In the genomic region with DNA sequence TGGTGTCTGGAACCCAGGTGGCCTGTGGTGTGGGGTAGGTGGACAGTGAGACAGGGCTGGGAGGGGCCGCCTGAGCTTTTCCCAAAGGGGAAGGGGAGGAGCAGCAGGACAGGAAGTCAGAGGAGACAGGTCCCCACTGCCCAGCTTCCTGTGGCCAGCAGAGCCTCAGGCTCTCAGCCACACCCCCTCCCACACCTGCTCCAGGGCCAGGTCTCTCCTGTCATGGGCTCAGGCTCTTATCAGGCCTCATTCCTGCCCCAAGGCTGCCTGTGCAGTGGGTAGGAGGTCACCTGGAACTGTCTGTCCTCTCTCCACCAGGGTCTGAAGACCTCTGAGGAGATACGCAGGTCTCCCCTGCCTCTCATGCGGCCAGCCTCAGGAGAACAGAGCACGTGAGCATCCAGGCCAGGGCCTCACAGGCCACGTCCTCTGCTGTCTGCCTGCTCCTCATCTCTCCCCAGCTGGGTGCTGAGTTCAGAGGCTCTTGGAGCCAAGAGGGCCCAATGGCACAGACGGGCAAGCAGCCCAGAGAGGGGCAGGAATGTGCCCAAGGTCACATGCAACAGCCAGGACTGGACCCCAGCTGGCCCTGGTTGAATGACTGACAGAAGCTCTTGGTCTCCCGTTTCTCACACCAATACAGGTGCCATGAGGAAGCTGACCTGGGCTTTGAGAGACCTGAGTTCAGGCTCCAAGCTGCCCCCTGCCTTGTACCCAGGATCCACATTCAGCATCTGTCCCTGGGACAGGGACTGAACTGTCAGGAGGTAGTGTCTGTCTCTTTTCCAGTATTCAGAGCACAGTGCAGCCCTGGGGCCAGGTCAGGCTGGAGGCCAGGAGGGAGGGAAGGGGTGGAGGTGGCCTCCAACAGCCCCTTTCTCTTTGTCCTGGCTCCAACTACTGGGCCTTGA, we compare ENCODE assay signal across 11 cellular contexts. TPM values are rescaled to one million over a fixed set of nuclear protein-coding genes. Genes with fewer than 3 reads are reported as not detected.
DNase-seq lines count a peak whose midpoint lies in the region; ATAC-seq and TF ChIP-seq lines count a peak whose summit lies in the region.
"Had no signal": no experiment of that assay in that cellular context is flagged by ENCODE, and none has a peak within 500 bp of the region (broad histone marks: within the 10 kb centered on the region; RNA-seq: fewer than 3 reads in every experiment).

No MANE protein-coding gene starts in this region.

- no peaks in the 10 kb centered on the region for H3K9me3 Mint-ChIP-seq in chondrocyte (ENCODE audit: low read depth)
- H3K9me3 Mint-ChIP-seq in activated T-cell treated with anti-CD3 and anti-CD28 coated beads, Interleukin-2, amount 50 U/mL, for 72 hours = no peaks in the 10 kb centered on the region

- peaks cover 85% of the 10 kb centered on the region for H3K4me1 Mint-ChIP-seq in chondrocyte (ENCODE audit: low read depth)
- H3K4me1 Mint-ChIP-seq in activated T-cell treated with anti-CD3 and anti-CD28 coated beads, Interleukin-2, amount 50 U/mL, for 72 hours (ENCODE audit: low read depth) = peaks cover 11% of the 10 kb centered on the region

- peak overlapping the region in 4 of 8 donors; percentile 36 to 61 (median 48) for H3K27ac ChIP-seq in spleen
- H3K27ac ChIP-seq: thoracic aorta had no signal

- TF ChIP-seq CTCF in chondrocyte (IDR thresholded peaks at IDR 0.05) (no peak), spleen (IDR thresholded peaks at IDR 0.05 in 8 of 11, conservative IDR thresholded peaks at IDR 0.05 in 3 of 11) (no peak)

- H3K4me3 ChIP-seq in H7 (ENCODE audit: insufficient read depth, low read depth, low read length) (no peak overlapping the region), spleen (no peak overlapping the region)
- H3K4me3 ChIP-seq: thoracic aorta had no signal

- no peak overlapping the region for H3K4me3 Mint-ChIP-seq in chondrocyte (ENCODE audit: unreplicated experiment)
- no peak overlapping the region for H3K4me3 Mint-ChIP-seq in activated T-cell treated with anti-CD3 and anti-CD28 coated beads, Interleukin-2, amount 50 U/mL, for 72 hours

- ATAC-seq in left colon (peak; percentile 33), GM19395 (IDR thresholded peaks at IDR 0.05; ENCODE audit: unreplicated experiment) (no peak)
- ATAC-seq in activated T-cell treated with anti-CD3 and anti-CD28 coated beads, Interleukin-2, amount 50 U/mL, for 72 hours (replicated peaks in 1 of 2) = no peak

- H3K9me3 ChIP-seq in spleen = no peaks in the 10 kb centered on the region
- H3K9me3 ChIP-seq: thoracic aorta had no signal

- WGBS in spleen, 5 donors = 80 to 93% (median 82%) methylated on average over 6 to 7 of the region's 7 CpGs

- no peak for TF ChIP-seq POLR2A in spleen (IDR thresholded peaks at IDR 0.05)

- H3K27ac Mint-ChIP-seq in chondrocyte (ENCODE audit: unreplicated experiment) = no peak overlapping the region
- H3K27ac Mint-ChIP-seq in activated T-cell treated with anti-CD3 and anti-CD28 coated beads, Interleukin-2, amount 50 U/mL, for 72 hours = no peak overlapping the region

- H3K27me3 Mint-ChIP-seq in chondrocyte (ENCODE audit: low read depth) = no peaks in the 10 kb centered on the region
- H3K27me3 Mint-ChIP-seq in activated T-cell treated with anti-CD3 and anti-CD28 coated beads, Interleukin-2, amount 50 U/mL, for 72 hours (ENCODE audit: low read depth) = no peaks in the 10 kb centered on the region

- H3K27me3 ChIP-seq in H7 (ENCODE audit: control insufficient read depth, insufficient read depth, low read length) (peaks cover 14% of the 10 kb centered on the region), spleen (replicated peaks in 1 of 7) (peaks cover 0 to 10% (median 0%) of the 10 kb centered on the region in 7 donors)

- H3K36me3 ChIP-seq in H7 (replicated peaks; ENCODE audit: control insufficient read depth, insufficient read depth, low read length) (no peaks in the 10 kb centered on the region; the same call in none of the 2 replicates), spleen (peaks cover 0 to 6% (median 0%) of the 10 kb centered on the region in 6 donors)
- H3K36me3 ChIP-seq: thoracic aorta had no signal

- DNase-seq in H7 = peak; percentile 68
- DNase-seq in chondrocyte (ENCODE audit: low spot score) = peak; percentile 82
- peak in 1 of 2 donors; percentile 75 for DNase-seq in left colon
- peak; percentile 88 for DNase-seq in spleen
- no peak for DNase-seq in NCI-H2107 (lab: John Stamatoyannopoulos, UW)
- no peak for DNase-seq in activated T-cell treated with anti-CD3 and anti-CD28 coated beads, Interleukin-2, amount 50 U/mL, for 72 hours
- DNase-seq in GM19240 (ENCODE audit: insufficient read length, low spot score) = no peak
- DNase-seq: COR-L47, NCI-H524 had no signal

- H3K36me3 Mint-ChIP-seq in chondrocyte (ENCODE audit: low read depth) = peaks cover 1% of the 10 kb centered on the region
- H3K36me3 Mint-ChIP-seq in activated T-cell treated with anti-CD3 and anti-CD28 coated beads, Interleukin-2, amount 50 U/mL, for 72 hours (ENCODE audit: insufficient read depth in 2 of 2) = no peaks in the 10 kb centered on the region

- intact Hi-C loops in left colon (cut with DNase I, micrococcal nuclease) = no loop called here
- intact Hi-C loops in spleen (cut with DNase I; ENCODE audit: low total_unique reads) = no loop called here

- H3K4me1 ChIP-seq in spleen = peaks cover 19 to 85% (median 44%) of the 10 kb centered on the region in 6 donors

RNA-seq across cellular contexts. Expression of gene STARD10, which starts 16.7 kb away (rescaled TPM):
- total RNA-seq in H7 (2014; rRNA removed; shearing (Covaris generic)) = 19.3 and 26.8 TPM in 2 replicates
- total RNA-seq in chondrocyte (58.8 to 81.0 TPM (median 79.4 TPM) in 3 replicates), left colon (100 to 1,000 TPM; 417 to 464 TPM), spleen (10 to 100 TPM; 19.7 to 35.1 (median 27.9) TPM)
- polyA plus RNA-seq in spleen = 10 to 100 TPM; 23.7 to 46.7 (median 31.9) TPM
- 10 to 100 TPM; 31.9 to 41.3 TPM for total RNA-seq in activated T-cell treated with anti-CD3 and anti-CD28 coated beads, Interleukin-2, amount 50 U/mL, for 72 hours

RNA-seq across cellular contexts. Expression of gene ARAP1, which starts 24.9 kb away (rescaled TPM):
- 85.2 and 85.5 TPM in 2 replicates for total RNA-seq in H7 (2014; rRNA removed; shearing (Covaris generic))
- total RNA-seq in chondrocyte (45.3 to 67.4 TPM (median 48.1 TPM) in 3 replicates), left colon (10 to 100 TPM; 62.5 to 69.1 TPM), spleen (100 to 1,000 TPM; 248 to 365 (median 278) TPM)
- polyA plus RNA-seq in spleen = 100 to 1,000 TPM in 2 of 3 donors, 10 to 100 TPM in 1; 76.7 to 176 (median 127) TPM
- total RNA-seq in activated T-cell treated with anti-CD3 and anti-CD28 coated beads, Interleukin-2, amount 50 U/mL, for 72 hours = 10 to 100 TPM; 81.7 to 93.4 TPM

RNA-seq across cellular contexts. Expression of gene ATG16L2, which starts 37.1 kb away (rescaled TPM):
- 6.2 and 16.0 TPM in 2 replicates for total RNA-seq in H7 (2014; rRNA removed; shearing (Covaris generic))
- 7.9 to 14.8 TPM (median 9.9 TPM) in 3 replicates for total RNA-seq in chondrocyte
- total RNA-seq in left colon = 10 to 100 TPM; 44.4 to 54.2 TPM
- 100 to 1,000 TPM; 212 to 368 (median 234) TPM for total RNA-seq in spleen
- polyA plus RNA-seq in spleen = 100 to 1,000 TPM in 2 of 3 donors, 10 to 100 TPM in 1; 96.9 to 343 (median 341) TPM
- 10 to 100 TPM; 55.8 to 56.0 TPM for total RNA-seq in activated T-cell treated with anti-CD3 and anti-CD28 coated beads, Interleukin-2, amount 50 U/mL, for 72 hours

Comparison
In these comparisons a context has a peak if more than half of its experiments do, and no peak if none do; other contexts are left out.
1. DNase-seq: peak in H7 (single experiment), chondrocyte (single experiment) and spleen (single experiment); none in NCI-H2107 (single experiment), activated T-cell treated with anti-CD3 and anti-CD28 coated beads, Interleukin-2, amount 50 U/mL, for 72 hours (0 of 2) and GM19240 (single experiment).